ENCODE assay signal across 25 cellular contexts in the genomic region with DNA sequence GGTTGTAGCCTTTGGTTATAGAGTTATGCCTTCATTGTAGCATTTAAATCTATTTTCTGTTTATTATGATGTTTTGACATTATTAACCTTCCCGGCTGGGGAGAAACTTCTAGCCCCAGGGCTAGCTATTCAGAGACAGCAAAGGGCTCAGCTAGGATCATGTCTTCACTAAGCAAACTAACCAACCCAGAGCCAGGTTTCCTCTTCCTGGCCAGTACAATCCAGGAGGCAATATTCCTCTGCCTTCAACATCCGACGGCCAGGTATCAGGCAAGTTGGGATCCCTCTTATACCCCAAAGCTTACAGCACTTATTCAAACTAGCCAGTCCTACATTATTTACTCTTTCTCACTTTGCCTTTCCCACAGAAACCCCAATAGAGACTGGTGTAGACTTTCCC.
A peak's percentile ranks its signal among the peaks of the same experiment; 100 is the strongest.
DNase-seq lines count a peak whose midpoint lies in the region; ATAC-seq, FAIRE-seq and TF ChIP-seq lines count a peak whose summit lies in the region.
"Had no signal": no experiment of that assay in that cellular context is flagged by ENCODE, and none has a peak within 500 bp of the region (broad histone marks: within the 10 kb centered on the region; RNA-seq: fewer than 3 reads in every experiment).

No MANE protein-coding gene starts in this region.

- peak; percentile 27 for DNase-seq in DMS53 (lab: John Stamatoyannopoulos, UW)
- DNase-seq in DMS53 treated with DMSO at 0.1 percent for 48 hours (lab: John Stamatoyannopoulos, UW; ENCODE audit: unreplicated experiment), result no peak
- DNase-seq in H1 (ENCODE audit: low read depth in 1 of 2, low spot score in 2 of 2), result no peak
- peak; percentile 15 for DNase-seq in iPS-NIHi7 (ENCODE audit: extremely low spot score)
- no peak for DNase-seq in NCI-H1436 (lab: John Stamatoyannopoulos, UW)
- DNase-seq in PC-9, result no peak
- no peak for DNase-seq in GM10266 (ENCODE audit: extremely low spot score)
- DNase-seq: AML-193; C1 segment of cervical spinal cord; CD8-positive, alpha-beta T cell; EL; HCEC 1CT; Karpas-422; MV-4-11; NCI-H1105 treated with DMSO at 0.1 percent for 48 hours; NCI-H1694 treated with DMSO at 0.1 percent for 48 hours; NCI-H2081 treated with DMSO at 0.1 percent for 48 hours; NCI-H446; NCI-H526; SHP77 treated with DMSO at 0.1 percent for 48 hours; SK-N-SH had no signal

- no peak for TF ChIP-seq RAD21 in H1 (IDR thresholded peaks at IDR 0.05 in 1 of 2, conservative IDR thresholded peaks at IDR 0.05 in 1 of 2; ENCODE audit: low read depth in 2 of 2, low read length in 2 of 2)

- H3K18ac ChIP-seq in H1 (ENCODE audit: extremely low read depth, low read length), result peak overlapping the region; percentile 3; the same call in 1 of the 2 replicates

- peak overlapping the region; percentile 87 for H4K5ac ChIP-seq in H1 (ENCODE audit: insufficient read length, low read depth, low read length)

- intact Hi-C loops in PC-9 (cut with micrococcal nuclease; ENCODE audit: unreplicated experiment), result no loop called here

- no peak overlapping the region for H3K4ac ChIP-seq in H1 (replicated peaks; ENCODE audit: insufficient read length, low read depth, low read length)

- H4K8ac ChIP-seq in H1 (ENCODE audit: extremely low read depth, insufficient read depth, low read length), result no peak overlapping the region

- H3K23ac ChIP-seq in H1 (ENCODE audit: insufficient read length), result no peak overlapping the region

- H3K9me3 ChIP-seq in H1 (ENCODE audit: insufficient read depth in 2 of 2, low read depth in 1 of 2, low read length in 1 of 2), result peaks cover 3 to 11% of the 10 kb centered on the region in 2 experiments; a peak in 2 of 4 replicates
- H3K9me3 ChIP-seq in PC-9 (ENCODE audit: insufficient read depth, low read depth), result no peaks in the 10 kb centered on the region
- H3K9me3 ChIP-seq: SK-N-SH had no signal

- H2BK5ac ChIP-seq in H1 (ENCODE audit: low read depth, low read length), result peak overlapping the region; percentile 63; the same call in 1 of the 2 replicates

- 59% methylated on average over 3 of the region's 3 CpGs; no CpG with 5 or more reads in 1 of the 2 experiments for WGBS in H1 (ENCODE audit: extremely low coverage in 1 of 2, insufficient coverage in 1 of 2, insufficient read length in 1 of 2, insufficient replicate concordance in 2 of 2, low coverage in 1 of 2, low lambda C conversion rate in 2 of 2, missing lambda C conversion rate in 1 of 2), 2 experiments

- H3K14ac ChIP-seq in H1 (ENCODE audit: insufficient read length), result no peak overlapping the region

- peak overlapping the region; percentile 45; the same call in 1 of the 2 replicates for H2BK12ac ChIP-seq in H1 (ENCODE audit: low read depth, low read length)

- peak overlapping the region; percentile 58 for H2BK120ac ChIP-seq in H1 (replicated peaks; ENCODE audit: low read depth, low read length)

- BruUV-seq in PC-9 (replicated peaks; lab: Mats Ljungman, UMichigan), result no TSS peak

- POLR2A ChIA-PET in H1 (lab: Charles Lee; ENCODE audit: partially characterized antibody) (no interaction called here), PC-9 (lab: Charles Lee; ENCODE audit: unreplicated experiment) (no interaction called here)

- no peaks in the 10 kb centered on the region for H3K23me2 ChIP-seq in H1 (ENCODE audit: low read depth, low read length)

- H3F3A ChIP-seq in PC-9 (ENCODE audit: insufficient read depth, low read depth), result no peaks in the 10 kb centered on the region

- H2BK15ac ChIP-seq in H1 (ENCODE audit: low read length), result no peak overlapping the region

- no peak for ATAC-seq in HG03432 (IDR thresholded peaks at IDR 0.05; ENCODE audit: unreplicated experiment)
- ATAC-seq: CD8-positive, alpha-beta T cell; GM12878 had no signal

- H3K79me1 ChIP-seq in H1 (ENCODE audit: low read depth, low read length), result no peaks in the 10 kb centered on the region

- peaks cover 4 to 9% (median 6%) of the 10 kb centered on the region in 4 experiments; a peak in 6 of 7 replicates for H3K4me1 ChIP-seq in H1 (replicated peaks in 1 of 4; ENCODE audit: control insufficient read depth in 3 of 4, insufficient read depth in 4 of 4, low read length in 3 of 4)
- H3K4me1 ChIP-seq in PC-9 (replicated peaks; ENCODE audit: insufficient read depth), result no peaks in the 10 kb centered on the region

- no peak overlapping the region for H2AFZ ChIP-seq in H1 (ENCODE audit: low read length)
- no peak overlapping the region for H2AFZ ChIP-seq in PC-9

- H3K27me3 ChIP-seq in H1 (replicated peaks in 1 of 4; ENCODE audit: control insufficient read depth in 3 of 4, extremely low read depth in 1 of 4, insufficient read depth in 3 of 4, low read length in 3 of 4) (no peaks in the 10 kb centered on the region), PC-9 (ENCODE audit: insufficient read depth, low read depth) (no peaks in the 10 kb centered on the region)

- H3K36me3 ChIP-seq in H1 (ENCODE audit: control insufficient read depth in 2 of 4, insufficient read depth in 4 of 4, low read length in 3 of 4) (no peaks in the 10 kb centered on the region; a peak in 1 of 8 replicates), PC-9 (ENCODE audit: low read depth) (no peaks in the 10 kb centered on the region)

- TF ChIP-seq CTCF in H1 (IDR thresholded peaks at IDR 0.05; ENCODE audit: control extremely low read depth in 1 of 3, insufficient read depth in 1 of 3, low read depth in 1 of 3, low read length in 3 of 3), result no peak
- TF ChIP-seq CTCF in PC-9 (conservative IDR thresholded peaks at IDR 0.05), result no peak
- no peak for TF ChIP-seq CTCF in GM10266 (IDR thresholded peaks at IDR 0.05; ENCODE audit: control insufficient read depth, insufficient read depth, low read depth, missing control alignments)

- H3K4me2 ChIP-seq in H1 (ENCODE audit: insufficient read depth in 1 of 2, low read depth in 2 of 2, low read length in 2 of 2), result peak overlapping the region; percentile 15 to 21; a peak in 2 of 4 replicates
- no peak overlapping the region for H3K4me2 ChIP-seq in PC-9
- H3K4me2 ChIP-seq: SK-N-SH had no signal

- H3K79me2 ChIP-seq in H1 (ENCODE audit: control insufficient read depth in 1 of 2, insufficient read depth in 2 of 2, low read length in 2 of 2), result no peaks in the 10 kb centered on the region
- no peaks in the 10 kb centered on the region for H3K79me2 ChIP-seq in PC-9 (ENCODE audit: low read depth)

- no peak for TF ChIP-seq EP300 in H1 (IDR thresholded peaks at IDR 0.05; ENCODE audit: borderline replicate concordance in 1 of 2, low read depth in 2 of 2, low read length in 2 of 2)

- peak overlapping the region; percentile 16; the same call in 1 of the 2 replicates for H2BK20ac ChIP-seq in H1 (ENCODE audit: low read length)

- H2AK5ac ChIP-seq in H1 (ENCODE audit: low read depth, low read length), result no peak overlapping the region

- no peak overlapping the region for H3K56ac ChIP-seq in H1 (replicated peaks; ENCODE audit: insufficient read length, low read depth, low read length)

- no peak overlapping the region; a peak in 1 of 7 replicates for H3K9ac ChIP-seq in H1 (replicated peaks in 1 of 4; ENCODE audit: extremely low read depth in 1 of 4, low read depth in 3 of 4, low read length in 3 of 4)
- H3K9ac ChIP-seq: SK-N-SH had no signal

- H4K91ac ChIP-seq in H1 (replicated peaks; ENCODE audit: insufficient read length, low read length), result peak overlapping the region; percentile 79

- H3K9me2 ChIP-seq in PC-9 (ENCODE audit: insufficient read depth), result no peaks in the 10 kb centered on the region
- H3K9me2 ChIP-seq: SK-N-SH had no signal

- H3K27ac ChIP-seq in H1 (ENCODE audit: low read depth, low read length) (peak overlapping the region; percentile 68; the same call in 1 of the 2 replicates), PC-9 (no peak overlapping the region)
- H3K27ac ChIP-seq: 22Rv1, RWPE1 had no signal

- H3K4me3 ChIP-seq in H1 (ENCODE audit: extremely low read depth in 1 of 4, insufficient read depth in 2 of 4, low read depth in 3 of 4, low read length in 4 of 4), result peak overlapping the region in 1 of 4 experiments; percentile 12; a peak in 1 of 8 replicates
- H3K4me3 ChIP-seq in PC-9, result no peak overlapping the region
- H3K4me3 ChIP-seq: GM12878 had no signal

- CTCF ChIA-PET in H1 (lab: Charles Lee; ENCODE audit: partially characterized antibody), result interaction anchor here (1.3 kb wide), 1 partner anchor 29 kb away, joined by 3 read pairs; no protein-coding TSS in a partner anchor
- CTCF ChIA-PET in PC-9 (lab: Charles Lee), result no interaction called here

- no peak for TF ChIP-seq POLR2A in H1 (IDR thresholded peaks at IDR 0.05; ENCODE audit: control extremely low read depth in 1 of 2, low read depth in 2 of 2, low read length in 2 of 2)

- no peak for FAIRE-seq in H1 (lab: Jason Lieb, UNC)
- FAIRE-seq: GM12878 had no signal

- H4K20me1 ChIP-seq in H1 (replicated peaks in 1 of 2; ENCODE audit: control insufficient read depth in 1 of 2, insufficient read depth in 2 of 2, low read length in 2 of 2) (no peaks in the 10 kb centered on the region), PC-9 (ENCODE audit: insufficient read depth) (no peaks in the 10 kb centered on the region)

TF ChIP-seq in H1, 55 proteins besides CTCF, POLR2A, EP300 and RAD21:
- TF ChIP-seq NRF1 (IDR thresholded peaks at IDR 0.05; ENCODE audit: low read depth, low read length) (no peak), CBX8 (IDR thresholded peaks at IDR 0.05; ENCODE audit: borderline replicate concordance, low read depth, low read length) (no peak), SP1 (IDR thresholded peaks at IDR 0.05; ENCODE audit: low read depth, low read length) (no peak), TAF1 (IDR thresholded peaks at IDR 0.05; ENCODE audit: low read depth, low read length) (no peak), TAF7 (optimal IDR thresholded peaks at IDR 0.05; ENCODE audit: borderline replicate concordance, low read depth, low read length) (no peak), EZH2 (IDR thresholded peaks at IDR 0.05; ENCODE audit: low read depth, low read length, severe bottlenecking) (no peak), MAFK (IDR thresholded peaks at IDR 0.05; ENCODE audit: low read depth, low read length) (no peak), RFX5 (IDR thresholded peaks at IDR 0.05; ENCODE audit: borderline replicate concordance, low read depth, low read length) (no peak), SP4 (IDR thresholded peaks at IDR 0.05; ENCODE audit: low read length) (no peak), SUZ12 (IDR thresholded peaks at IDR 0.05; ENCODE audit: low read length) (no peak), SIRT6 (IDR thresholded peaks at IDR 0.05; ENCODE audit: low read length) (no peak), CBX5 (IDR thresholded peaks at IDR 0.05; ENCODE audit: low read depth, low read length) (no peak), BCL11A (IDR thresholded peaks at IDR 0.05; ENCODE audit: low read depth in 2 of 2, low read length in 2 of 2) (no peak)
- TF ChIP-seq, protein P1, sequence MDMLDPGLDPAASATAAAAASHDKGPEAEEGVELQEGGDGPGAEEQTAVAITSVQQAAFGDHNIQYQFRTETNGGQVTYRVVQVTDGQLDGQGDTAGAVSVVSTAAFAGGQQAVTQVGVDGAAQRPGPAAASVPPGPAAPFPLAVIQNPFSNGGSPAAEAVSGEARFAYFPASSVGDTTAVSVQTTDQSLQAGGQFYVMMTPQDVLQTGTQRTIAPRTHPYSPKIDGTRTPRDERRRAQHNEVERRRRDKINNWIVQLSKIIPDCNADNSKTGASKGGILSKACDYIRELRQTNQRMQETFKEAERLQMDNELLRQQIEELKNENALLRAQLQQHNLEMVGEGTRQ (IDR thresholded peaks at IDR 0.05; ENCODE audit: low read length), result no peak

Comparison
In these comparisons a context has a peak if more than half of its experiments do, and no peak if none do; other contexts are left out.
1. DNase-seq: peak in DMS53 (single experiment) and iPS-NIHi7 (single experiment); none in DMS53 treated with DMSO at 0.1 percent for 48 hours (single experiment), H1 (0 of 2), NCI-H1436 (single experiment), PC-9 (0 of 2) and GM10266 (single experiment).